1 cellular context compared by ENCODE assay signal in genomic region chr21:45877821-45878469, GRCh38.
TF ChIP-seq lines count a peak whose summit lies in the region.

No MANE protein-coding gene starts in this region.

TF ChIP-seq in HepG2, 621 proteins besides CTCF, POLR2A, EP300 and RAD21 (continued from another document):
- TF ChIP-seq, protein P1, sequence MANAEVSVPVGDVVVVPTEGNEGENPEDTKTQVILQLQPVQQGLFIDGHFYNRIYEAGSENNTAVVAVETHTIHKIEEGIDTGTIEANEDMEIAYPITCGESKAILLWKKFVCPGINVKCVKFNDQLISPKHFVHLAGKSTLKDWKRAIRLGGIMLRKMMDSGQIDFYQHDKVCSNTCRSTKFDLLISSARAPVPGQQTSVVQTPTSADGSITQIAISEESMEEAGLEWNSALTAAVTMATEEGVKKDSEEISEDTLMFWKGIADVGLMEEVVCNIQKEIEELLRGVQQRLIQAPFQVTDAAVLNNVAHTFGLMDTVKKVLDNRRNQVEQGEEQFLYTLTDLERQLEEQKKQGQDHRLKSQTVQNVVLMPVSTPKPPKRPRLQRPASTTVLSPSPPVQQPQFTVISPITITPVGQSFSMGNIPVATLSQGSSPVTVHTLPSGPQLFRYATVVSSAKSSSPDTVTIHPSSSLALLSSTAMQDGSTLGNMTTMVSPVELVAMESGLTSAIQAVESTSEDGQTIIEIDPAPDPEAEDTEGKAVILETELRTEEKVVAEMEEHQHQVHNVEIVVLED (CRISPR knock-in tag; IDR thresholded peaks at IDR 0.05; ENCODE audit: borderline replicate concordance): no peak
- TF ChIP-seq HES4 (CRISPR knock-in tag; IDR thresholded peaks at IDR 0.05; ENCODE audit: borderline replicate concordance) (no peak), ZKSCAN1 (IDR thresholded peaks at IDR 0.05; ENCODE audit: low read length) (no peak), ZNF580 (CRISPR knock-in tag; IDR thresholded peaks at IDR 0.05; ENCODE audit: borderline replicate concordance, low read depth) (no peak), HOMEZ (CRISPR knock-in tag; IDR thresholded peaks at IDR 0.05; ENCODE audit: low read depth) (no peak), RBM39 (IDR thresholded peaks at IDR 0.05; ENCODE audit: low read depth, low read length, poor library complexity, severe bottlenecking) (no peak)
